In the genomic region with DNA sequence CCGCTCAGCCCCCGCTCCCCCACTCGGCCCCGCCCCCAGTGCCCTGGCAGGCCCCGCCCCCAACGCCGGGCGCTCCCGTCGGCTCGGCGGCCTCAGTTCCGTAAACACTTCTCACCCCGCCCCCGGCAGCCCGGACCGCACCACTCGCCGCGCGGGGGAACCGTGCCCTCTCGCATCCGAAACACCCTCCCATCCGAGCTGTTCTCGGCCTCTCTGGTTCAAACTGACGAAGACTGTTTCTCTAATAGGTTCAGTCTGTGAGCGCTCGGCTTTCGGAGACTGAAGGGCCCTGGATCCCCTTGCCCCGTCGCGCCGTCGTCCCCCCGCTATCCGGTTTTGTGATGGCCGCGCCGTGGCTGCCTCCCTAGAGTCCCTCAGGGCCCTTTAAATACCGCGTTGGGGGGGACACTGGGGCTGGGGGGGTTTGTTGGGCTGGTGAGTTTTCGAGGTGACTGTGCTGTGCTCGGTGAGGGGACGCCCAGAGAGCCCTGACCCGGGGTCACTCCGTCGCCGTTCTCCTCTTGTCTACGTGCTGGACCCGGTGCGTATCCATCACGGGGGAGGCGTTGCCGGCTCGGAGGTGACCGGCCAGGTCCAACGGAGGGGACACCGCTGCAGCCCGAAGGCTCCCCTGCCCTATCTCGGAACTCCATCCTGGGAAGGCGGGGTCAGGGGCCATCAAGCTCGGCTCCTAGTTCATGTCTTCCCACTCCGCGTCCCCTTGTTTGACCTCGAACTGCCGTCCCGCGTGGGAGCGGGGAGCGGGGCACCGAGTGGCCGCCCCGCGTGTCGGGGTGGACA, we compare ENCODE assay signal across 1 cellular context.
TF ChIP-seq lines count a peak whose summit lies in the region.

A gene (plus strand): TSS at position 333 of the 801 bp plus-strand sequence. CDS start 8,343 bp downstream, outside the sequence.

TF ChIP-seq in K562, 482 proteins besides CTCF, POLR2A, EP300 and RAD21 (continued from another document and continues in another):
- TF ChIP-seq MECOM (CRISPR knock-in tag; IDR thresholded peaks at IDR 0.05): no peak
- peak; percentile 47; the same call in 1 of the 2 replicates for TF ChIP-seq ETV1 (tag; conservative IDR thresholded peaks at IDR 0.05; ENCODE audit: low read depth)
- TF ChIP-seq, protein P1, sequence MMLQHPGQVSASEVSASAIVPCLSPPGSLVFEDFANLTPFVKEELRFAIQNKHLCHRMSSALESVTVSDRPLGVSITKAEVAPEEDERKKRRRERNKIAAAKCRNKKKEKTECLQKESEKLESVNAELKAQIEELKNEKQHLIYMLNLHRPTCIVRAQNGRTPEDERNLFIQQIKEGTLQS (IDR thresholded peaks at IDR 0.05): peak; percentile 44; the same call in 1 of the 2 replicates
- TF ChIP-seq, protein P1 (CRISPR knock-in tag; conservative IDR thresholded peaks at IDR 0.05): no peak
- TF ChIP-seq MYC (IDR thresholded peaks at IDR 0.05; ENCODE audit: low read depth, low read length): no peak
- peak; percentile 59; the same call in 1 of the 2 replicates for TF ChIP-seq MYC (CRISPR knock-in tag; IDR thresholded peaks at IDR 0.05; ENCODE audit: borderline replicate concordance, low read depth)
- TF ChIP-seq, protein P2, sequence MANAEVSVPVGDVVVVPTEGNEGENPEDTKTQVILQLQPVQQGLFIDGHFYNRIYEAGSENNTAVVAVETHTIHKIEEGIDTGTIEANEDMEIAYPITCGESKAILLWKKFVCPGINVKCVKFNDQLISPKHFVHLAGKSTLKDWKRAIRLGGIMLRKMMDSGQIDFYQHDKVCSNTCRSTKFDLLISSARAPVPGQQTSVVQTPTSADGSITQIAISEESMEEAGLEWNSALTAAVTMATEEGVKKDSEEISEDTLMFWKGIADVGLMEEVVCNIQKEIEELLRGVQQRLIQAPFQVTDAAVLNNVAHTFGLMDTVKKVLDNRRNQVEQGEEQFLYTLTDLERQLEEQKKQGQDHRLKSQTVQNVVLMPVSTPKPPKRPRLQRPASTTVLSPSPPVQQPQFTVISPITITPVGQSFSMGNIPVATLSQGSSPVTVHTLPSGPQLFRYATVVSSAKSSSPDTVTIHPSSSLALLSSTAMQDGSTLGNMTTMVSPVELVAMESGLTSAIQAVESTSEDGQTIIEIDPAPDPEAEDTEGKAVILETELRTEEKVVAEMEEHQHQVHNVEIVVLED (CRISPR knock-in tag; IDR thresholded peaks at IDR 0.05): peak; percentile 66
- TF ChIP-seq, protein P3, sequence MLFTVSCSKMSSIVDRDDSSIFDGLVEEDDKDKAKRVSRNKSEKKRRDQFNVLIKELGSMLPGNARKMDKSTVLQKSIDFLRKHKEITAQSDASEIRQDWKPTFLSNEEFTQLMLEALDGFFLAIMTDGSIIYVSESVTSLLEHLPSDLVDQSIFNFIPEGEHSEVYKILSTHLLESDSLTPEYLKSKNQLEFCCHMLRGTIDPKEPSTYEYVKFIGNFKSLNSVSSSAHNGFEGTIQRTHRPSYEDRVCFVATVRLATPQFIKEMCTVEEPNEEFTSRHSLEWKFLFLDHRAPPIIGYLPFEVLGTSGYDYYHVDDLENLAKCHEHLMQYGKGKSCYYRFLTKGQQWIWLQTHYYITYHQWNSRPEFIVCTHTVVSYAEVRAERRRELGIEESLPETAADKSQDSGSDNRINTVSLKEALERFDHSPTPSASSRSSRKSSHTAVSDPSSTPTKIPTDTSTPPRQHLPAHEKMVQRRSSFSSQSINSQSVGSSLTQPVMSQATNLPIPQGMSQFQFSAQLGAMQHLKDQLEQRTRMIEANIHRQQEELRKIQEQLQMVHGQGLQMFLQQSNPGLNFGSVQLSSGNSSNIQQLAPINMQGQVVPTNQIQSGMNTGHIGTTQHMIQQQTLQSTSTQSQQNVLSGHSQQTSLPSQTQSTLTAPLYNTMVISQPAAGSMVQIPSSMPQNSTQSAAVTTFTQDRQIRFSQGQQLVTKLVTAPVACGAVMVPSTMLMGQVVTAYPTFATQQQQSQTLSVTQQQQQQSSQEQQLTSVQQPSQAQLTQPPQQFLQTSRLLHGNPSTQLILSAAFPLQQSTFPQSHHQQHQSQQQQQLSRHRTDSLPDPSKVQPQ (CRISPR knock-in tag; IDR thresholded peaks at IDR 0.05; ENCODE audit: borderline replicate concordance): no peak
- TF ChIP-seq SIN3B (IDR thresholded peaks at IDR 0.05; ENCODE audit: low read depth): peak; percentile 67
- TF ChIP-seq NUFIP1 (IDR thresholded peaks at IDR 0.05; ENCODE audit: partially characterized antibody): peak; percentile 87
- peak; percentile 53; the same call in 1 of the 2 replicates for TF ChIP-seq RNF2 (IDR thresholded peaks at IDR 0.05)
- TF ChIP-seq BHLHE40 (IDR thresholded peaks at IDR 0.05; ENCODE audit: low read length): peak; percentile 91
- TF ChIP-seq RBM22 (IDR thresholded peaks at IDR 0.05; ENCODE audit: low read depth, low read length, poor library complexity, severe bottlenecking): no peak
- peak; percentile 63; the same call in 1 of the 2 replicates for TF ChIP-seq DIDO1 (tag; IDR thresholded peaks at IDR 0.05; ENCODE audit: low read depth)
- no peak for TF ChIP-seq ZBTB8A (IDR thresholded peaks at IDR 0.05; ENCODE audit: partially characterized antibody)
- TF ChIP-seq, protein P4, sequence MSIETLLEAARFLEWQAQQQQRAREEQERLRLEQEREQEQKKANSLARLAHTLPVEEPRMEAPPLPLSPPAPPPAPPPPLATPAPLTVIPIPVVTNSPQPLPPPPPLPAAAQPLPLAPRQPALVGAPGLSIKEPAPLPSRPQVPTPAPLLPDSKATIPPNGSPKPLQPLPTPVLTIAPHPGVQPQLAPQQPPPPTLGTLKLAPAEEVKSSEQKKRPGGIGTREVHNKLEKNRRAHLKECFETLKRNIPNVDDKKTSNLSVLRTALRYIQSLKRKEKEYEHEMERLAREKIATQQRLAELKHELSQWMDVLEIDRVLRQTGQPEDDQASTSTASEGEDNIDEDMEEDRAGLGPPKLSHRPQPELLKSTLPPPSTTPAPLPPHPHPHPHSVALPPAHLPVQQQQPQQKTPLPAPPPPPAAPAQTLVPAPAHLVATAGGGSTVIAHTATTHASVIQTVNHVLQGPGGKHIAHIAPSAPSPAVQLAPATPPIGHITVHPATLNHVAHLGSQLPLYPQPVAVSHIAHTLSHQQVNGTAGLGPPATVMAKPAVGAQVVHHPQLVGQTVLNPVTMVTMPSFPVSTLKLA (conservative IDR thresholded peaks at IDR 0.05): peak; percentile 96 to 97
- 0 out of 2 replicates have a peak, but pooled peaks have one; percentile 15 for TF ChIP-seq TAL1 (IDR thresholded peaks at IDR 0.05)
- TF ChIP-seq RFX5 (IDR thresholded peaks at IDR 0.05; ENCODE audit: low read depth, low read length): no peak
- TF ChIP-seq, protein P5, sequence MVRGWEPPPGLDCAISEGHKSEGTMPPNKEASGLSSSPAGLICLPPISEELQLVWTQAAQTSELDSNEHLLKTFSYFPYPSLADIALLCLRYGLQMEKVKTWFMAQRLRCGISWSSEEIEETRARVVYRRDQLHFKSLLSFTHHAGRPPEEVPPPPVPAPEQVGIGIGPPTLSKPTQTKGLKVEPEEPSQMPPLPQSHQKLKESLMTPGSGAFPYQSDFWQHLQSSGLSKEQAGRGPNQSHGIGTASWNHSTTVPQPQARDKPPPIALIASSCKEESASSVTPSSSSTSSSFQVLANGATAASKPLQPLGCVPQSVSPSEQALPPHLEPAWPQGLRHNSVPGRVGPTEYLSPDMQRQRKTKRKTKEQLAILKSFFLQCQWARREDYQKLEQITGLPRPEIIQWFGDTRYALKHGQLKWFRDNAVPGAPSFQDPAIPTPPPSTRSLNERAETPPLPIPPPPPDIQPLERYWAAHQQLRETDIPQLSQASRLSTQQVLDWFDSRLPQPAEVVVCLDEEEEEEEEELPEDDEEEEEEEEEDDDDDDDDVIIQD (CRISPR knock-in tag; IDR thresholded peaks at IDR 0.05): no peak
- peak; percentile 45 for TF ChIP-seq EGR1 (conservative IDR thresholded peaks at IDR 0.05)
- no peak for TF ChIP-seq ZNF79 (CRISPR knock-in tag; IDR thresholded peaks at IDR 0.05; ENCODE audit: low read depth)
- TF ChIP-seq SIN3A (IDR thresholded peaks at IDR 0.05; ENCODE audit: borderline replicate concordance in 2 of 2, control insufficient read depth in 1 of 2, low read depth in 2 of 2, low read length in 2 of 2): no peak; a peak in 1 of 4 replicates
- TF ChIP-seq SMC3 (conservative IDR thresholded peaks at IDR 0.05; ENCODE audit: insufficient read depth, low read depth, low read length): no peak
- no peak for TF ChIP-seq MCM7 (IDR thresholded peaks at IDR 0.05)
- TF ChIP-seq HSF4 (CRISPR knock-in tag; IDR thresholded peaks at IDR 0.05; ENCODE audit: borderline replicate concordance): no peak
- TF ChIP-seq, protein P6, sequence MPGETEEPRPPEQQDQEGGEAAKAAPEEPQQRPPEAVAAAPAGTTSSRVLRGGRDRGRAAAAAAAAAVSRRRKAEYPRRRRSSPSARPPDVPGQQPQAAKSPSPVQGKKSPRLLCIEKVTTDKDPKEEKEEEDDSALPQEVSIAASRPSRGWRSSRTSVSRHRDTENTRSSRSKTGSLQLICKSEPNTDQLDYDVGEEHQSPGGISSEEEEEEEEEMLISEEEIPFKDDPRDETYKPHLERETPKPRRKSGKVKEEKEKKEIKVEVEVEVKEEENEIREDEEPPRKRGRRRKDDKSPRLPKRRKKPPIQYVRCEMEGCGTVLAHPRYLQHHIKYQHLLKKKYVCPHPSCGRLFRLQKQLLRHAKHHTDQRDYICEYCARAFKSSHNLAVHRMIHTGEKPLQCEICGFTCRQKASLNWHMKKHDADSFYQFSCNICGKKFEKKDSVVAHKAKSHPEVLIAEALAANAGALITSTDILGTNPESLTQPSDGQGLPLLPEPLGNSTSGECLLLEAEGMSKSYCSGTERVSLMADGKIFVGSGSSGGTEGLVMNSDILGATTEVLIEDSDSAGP (CRISPR knock-in tag; IDR thresholded peaks at IDR 0.05): 0 out of 2 replicates have a peak, but pooled peaks have one; percentile 42
- peak; percentile 70 for TF ChIP-seq RBFOX2 (IDR thresholded peaks at IDR 0.05; ENCODE audit: low read depth, low read length)
- TF ChIP-seq CBX2 (IDR thresholded peaks at IDR 0.05; ENCODE audit: insufficient read depth, low read length, poor library complexity, severe bottlenecking): no peak
- TF ChIP-seq, protein P7, sequence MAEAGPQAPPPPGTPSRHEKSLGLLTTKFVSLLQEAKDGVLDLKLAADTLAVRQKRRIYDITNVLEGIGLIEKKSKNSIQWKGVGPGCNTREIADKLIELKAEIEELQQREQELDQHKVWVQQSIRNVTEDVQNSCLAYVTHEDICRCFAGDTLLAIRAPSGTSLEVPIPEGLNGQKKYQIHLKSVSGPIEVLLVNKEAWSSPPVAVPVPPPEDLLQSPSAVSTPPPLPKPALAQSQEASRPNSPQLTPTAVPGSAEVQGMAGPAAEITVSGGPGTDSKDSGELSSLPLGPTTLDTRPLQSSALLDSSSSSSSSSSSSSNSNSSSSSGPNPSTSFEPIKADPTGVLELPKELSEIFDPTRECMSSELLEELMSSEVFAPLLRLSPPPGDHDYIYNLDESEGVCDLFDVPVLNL (CRISPR knock-in tag; IDR thresholded peaks at IDR 0.05; ENCODE audit: low read depth): no peak
- TF ChIP-seq ASH1L (IDR thresholded peaks at IDR 0.05; ENCODE audit: borderline replicate concordance, low read depth, partially characterized antibody): peak; percentile 89
- peak; percentile 75 for TF ChIP-seq POLR2G (IDR thresholded peaks at IDR 0.05; ENCODE audit: low read depth, low read length)
- TF ChIP-seq CTBP1 (IDR thresholded peaks at IDR 0.05; ENCODE audit: borderline replicate concordance): peak; percentile 49
- TF ChIP-seq ARNT (IDR thresholded peaks at IDR 0.05): peak in 1 of 2 experiments; percentile 66; a peak in 1 of 4 replicates
- TF ChIP-seq, protein P8, sequence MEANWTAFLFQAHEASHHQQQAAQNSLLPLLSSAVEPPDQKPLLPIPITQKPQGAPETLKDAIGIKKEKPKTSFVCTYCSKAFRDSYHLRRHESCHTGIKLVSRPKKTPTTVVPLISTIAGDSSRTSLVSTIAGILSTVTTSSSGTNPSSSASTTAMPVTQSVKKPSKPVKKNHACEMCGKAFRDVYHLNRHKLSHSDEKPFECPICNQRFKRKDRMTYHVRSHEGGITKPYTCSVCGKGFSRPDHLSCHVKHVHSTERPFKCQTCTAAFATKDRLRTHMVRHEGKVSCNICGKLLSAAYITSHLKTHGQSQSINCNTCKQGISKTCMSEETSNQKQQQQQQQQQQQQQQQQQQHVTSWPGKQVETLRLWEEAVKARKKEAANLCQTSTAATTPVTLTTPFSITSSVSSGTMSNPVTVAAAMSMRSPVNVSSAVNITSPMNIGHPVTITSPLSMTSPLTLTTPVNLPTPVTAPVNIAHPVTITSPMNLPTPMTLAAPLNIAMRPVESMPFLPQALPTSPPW (CRISPR knock-in tag; IDR thresholded peaks at IDR 0.05): peak; percentile 94
- peak; percentile 44 for TF ChIP-seq EP400 (IDR thresholded peaks at IDR 0.05)
- peak; percentile 61; the same call in 1 of the 2 replicates for TF ChIP-seq L3MBTL2 (IDR thresholded peaks at IDR 0.05)
- peak; percentile 95 for TF ChIP-seq TCF7L2 (IDR thresholded peaks at IDR 0.05; ENCODE audit: low read depth, low read length)
- TF ChIP-seq CBFA2T3 (IDR thresholded peaks at IDR 0.05): no peak
- TF ChIP-seq CREB1 (IDR thresholded peaks at IDR 0.05): peak; percentile 58; the same call in 1 of the 2 replicates
- TF ChIP-seq CREB1 (CRISPR knock-in tag; IDR thresholded peaks at IDR 0.05): no peak
- TF ChIP-seq, protein P9, sequence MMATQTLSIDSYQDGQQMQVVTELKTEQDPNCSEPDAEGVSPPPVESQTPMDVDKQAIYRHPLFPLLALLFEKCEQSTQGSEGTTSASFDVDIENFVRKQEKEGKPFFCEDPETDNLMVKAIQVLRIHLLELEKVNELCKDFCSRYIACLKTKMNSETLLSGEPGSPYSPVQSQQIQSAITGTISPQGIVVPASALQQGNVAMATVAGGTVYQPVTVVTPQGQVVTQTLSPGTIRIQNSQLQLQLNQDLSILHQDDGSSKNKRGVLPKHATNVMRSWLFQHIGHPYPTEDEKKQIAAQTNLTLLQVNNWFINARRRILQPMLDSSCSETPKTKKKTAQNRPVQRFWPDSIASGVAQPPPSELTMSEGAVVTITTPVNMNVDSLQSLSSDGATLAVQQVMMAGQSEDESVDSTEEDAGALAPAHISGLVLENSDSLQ (IDR thresholded peaks at IDR 0.05): peak; percentile 14; the same call in 1 of the 2 replicates
- no peak for TF ChIP-seq ZNF584 (CRISPR knock-in tag; IDR thresholded peaks at IDR 0.05; ENCODE audit: low read depth)
- no peak for TF ChIP-seq KLF1 (tag; IDR thresholded peaks at IDR 0.05)
- no peak for TF ChIP-seq TSC22D4 (tag; IDR thresholded peaks at IDR 0.05)
- no peak for TF ChIP-seq POLR3G (IDR thresholded peaks at IDR 0.05; ENCODE audit: extremely low read depth, insufficient read length, insufficient replicate concordance)
- no peak for TF ChIP-seq MCM5 (IDR thresholded peaks at IDR 0.05; ENCODE audit: low read depth)
- TF ChIP-seq ESRRB (CRISPR knock-in tag; IDR thresholded peaks at IDR 0.05; ENCODE audit: borderline replicate concordance): no peak
- no peak for TF ChIP-seq TAF9B (IDR thresholded peaks at IDR 0.05; ENCODE audit: partially characterized antibody)
- no peak for TF ChIP-seq BRD9 (IDR thresholded peaks at IDR 0.05; ENCODE audit: low read depth, partially characterized antibody)
- peak; percentile 35; the same call in 1 of the 2 replicates for TF ChIP-seq CREM (IDR thresholded peaks at IDR 0.05; ENCODE audit: low read depth)
- peak; percentile 11; the same call in 1 of the 2 replicates for TF ChIP-seq GABPB1 (CRISPR knock-in tag; IDR thresholded peaks at IDR 0.05)
- TF ChIP-seq ZNF436 (CRISPR knock-in tag; IDR thresholded peaks at IDR 0.05): no peak
- 0 out of 2 replicates have a peak, but pooled peaks have one; percentile 36 for TF ChIP-seq KLF13 (tag; IDR thresholded peaks at IDR 0.05; ENCODE audit: borderline replicate concordance, low read depth)
